18 cellular contexts compared by ENCODE assay signal in genomic region chr2:149613712-149614111, GRCh38. TPM values are rescaled to one million over a fixed set of nuclear protein-coding genes. Genes with fewer than 3 reads are reported as not detected.
DNase-seq lines count a peak whose midpoint lies in the region; ATAC-seq and TF ChIP-seq lines count a peak whose summit lies in the region.
"Had no signal": no experiment of that assay in that cellular context is flagged by ENCODE, and none has a peak within 500 bp of the region (broad histone marks: within the 10 kb centered on the region; RNA-seq: fewer than 3 reads in every experiment).

No MANE protein-coding gene starts in this region.

- intact Hi-C loops in head of caudate nucleus (cut with DNase I) = no loop called here

- ATAC-seq in GM21367 (IDR thresholded peaks at IDR 0.05; ENCODE audit: unreplicated experiment) = no peak
- ATAC-seq: SK-N-SH treated with all-trans-retinoic acid at 6 μM for 48 hours had no signal

- no peak overlapping the region; the same call in 1 of the 2 replicates for H3K27ac Mint-ChIP-seq in HFFc6
- peak overlapping the region; percentile 69 for H3K27ac Mint-ChIP-seq in osteocyte (ENCODE audit: unreplicated experiment)

- H3K9me3 Mint-ChIP-seq in HFFc6 = no peaks in the 10 kb centered on the region
- H3K9me3 Mint-ChIP-seq in osteocyte (ENCODE audit: unreplicated experiment) = no peaks in the 10 kb centered on the region

- H3K4me3 Mint-ChIP-seq in HFFc6 (no peak overlapping the region), osteocyte (ENCODE audit: unreplicated experiment) (peak overlapping the region; percentile 51)

- no peak for TF ChIP-seq CTCF in AG10803 (conservative IDR thresholded peaks at IDR 0.05; ENCODE audit: low read length)
- no peak for TF ChIP-seq CTCF in HFFc6 (IDR thresholded peaks at IDR 0.05)
- no peak for TF ChIP-seq CTCF in osteocyte (IDR thresholded peaks at IDR 0.05)

- DNase-seq in AG10803 (ENCODE audit: low read depth) = peak; percentile 79
- DNase-seq in HFFc6 = peak; percentile 67
- peak; percentile 83 for DNase-seq in fibroblast of gingiva (ENCODE audit: low read depth)
- DNase-seq in osteocyte (ENCODE audit: extremely low spot score, unreplicated experiment) = no peak
- no peak for DNase-seq in HUDEP-2 (lab: John Stamatoyannopoulos, UW; ENCODE audit: unreplicated experiment in 76 of 76)
- no peak for DNase-seq in head of caudate nucleus
- DNase-seq: ACHN, Calu3, DMS79, GDM1, MV-4-11, NCI-H1417 treated with DMSO at 0.1 percent for 48 hours, NCI-H2029 treated with DMSO at 0.1 percent for 48 hours, NCI-H524, Peyer's patch, Right ventricle myocardium superior had no signal

- H3K4me3 ChIP-seq in AG10803 (ENCODE audit: low read length) = no peak overlapping the region
- H3K4me3 ChIP-seq: Peyer's patch had no signal

- peaks cover 2% of the 10 kb centered on the region; the same call in 1 of the 2 replicates for H3K27me3 Mint-ChIP-seq in HFFc6 (ENCODE audit: insufficient read depth)
- H3K27me3 Mint-ChIP-seq in osteocyte (ENCODE audit: unreplicated experiment) = no peaks in the 10 kb centered on the region

- H3K36me3 Mint-ChIP-seq in HFFc6 (ENCODE audit: low read depth) (no peaks in the 10 kb centered on the region), osteocyte (ENCODE audit: unreplicated experiment) (no peaks in the 10 kb centered on the region)

- peaks cover 59% of the 10 kb centered on the region for H3K4me1 Mint-ChIP-seq in HFFc6 (ENCODE audit: low read depth)
- peaks cover 84% of the 10 kb centered on the region for H3K4me1 Mint-ChIP-seq in osteocyte (ENCODE audit: unreplicated experiment)

RNA-seq across cellular contexts. Expression of gene MMADHC, which starts 26.1 kb away (rescaled TPM):
- 100 to 1,000 TPM; 134 to 176 (median 154) TPM for total RNA-seq in HFFc6 (2021; fragmentation: NEBNext Ultra II Directional; extraction: Animal tissue kit (Norgen Biotek cat#: 25700))
- 96.6 and 97.9 TPM in 2 replicates for total RNA-seq in osteocyte

Comparison
In these comparisons a context has a peak if more than half of its experiments do, and no peak if none do; other contexts are left out.
1. DNase-seq: peak in AG10803 (single experiment), HFFc6 (single experiment) and fibroblast of gingiva (single experiment); none in osteocyte (single experiment), HUDEP-2 (0 of 76) and head of caudate nucleus (0 of 42).